In the genomic region with DNA sequence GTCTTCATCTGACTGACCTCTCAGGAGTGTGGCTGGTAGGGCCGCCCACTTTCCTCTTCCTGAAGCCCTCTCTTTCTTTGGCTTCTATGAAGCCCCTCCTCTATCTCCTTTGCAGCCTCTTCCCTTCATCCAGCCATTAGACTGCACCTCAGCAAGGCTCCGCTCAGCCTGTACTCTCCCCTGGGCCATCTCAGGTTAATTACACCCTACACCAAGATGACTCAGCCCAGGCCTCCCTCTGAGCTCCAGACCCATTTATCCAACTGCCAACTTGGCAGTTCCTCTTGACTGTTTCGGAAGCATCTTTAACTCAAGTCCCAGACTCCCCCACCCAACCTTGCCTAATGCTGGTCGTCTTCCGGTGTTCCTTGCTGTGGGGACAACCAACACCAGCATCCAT, we compare ENCODE assay signal across 1 cellular context.
TF ChIP-seq lines count a peak whose summit lies in the region.

No MANE protein-coding gene starts in this region.

TF ChIP-seq in HepG2, 621 proteins besides CTCF, POLR2A, EP300 and RAD21:
- TF ChIP-seq, protein P1, sequence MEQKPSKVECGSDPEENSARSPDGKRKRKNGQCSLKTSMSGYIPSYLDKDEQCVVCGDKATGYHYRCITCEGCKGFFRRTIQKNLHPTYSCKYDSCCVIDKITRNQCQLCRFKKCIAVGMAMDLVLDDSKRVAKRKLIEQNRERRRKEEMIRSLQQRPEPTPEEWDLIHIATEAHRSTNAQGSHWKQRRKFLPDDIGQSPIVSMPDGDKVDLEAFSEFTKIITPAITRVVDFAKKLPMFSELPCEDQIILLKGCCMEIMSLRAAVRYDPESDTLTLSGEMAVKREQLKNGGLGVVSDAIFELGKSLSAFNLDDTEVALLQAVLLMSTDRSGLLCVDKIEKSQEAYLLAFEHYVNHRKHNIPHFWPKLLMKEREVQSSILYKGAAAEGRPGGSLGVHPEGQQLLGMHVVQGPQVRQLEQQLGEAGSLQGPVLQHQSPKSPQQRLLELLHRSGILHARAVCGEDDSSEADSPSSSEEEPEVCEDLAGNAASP (CRISPR knock-in tag; IDR thresholded peaks at IDR 0.05; ENCODE audit: borderline replicate concordance) = no peak
- TF ChIP-seq, protein P2, sequence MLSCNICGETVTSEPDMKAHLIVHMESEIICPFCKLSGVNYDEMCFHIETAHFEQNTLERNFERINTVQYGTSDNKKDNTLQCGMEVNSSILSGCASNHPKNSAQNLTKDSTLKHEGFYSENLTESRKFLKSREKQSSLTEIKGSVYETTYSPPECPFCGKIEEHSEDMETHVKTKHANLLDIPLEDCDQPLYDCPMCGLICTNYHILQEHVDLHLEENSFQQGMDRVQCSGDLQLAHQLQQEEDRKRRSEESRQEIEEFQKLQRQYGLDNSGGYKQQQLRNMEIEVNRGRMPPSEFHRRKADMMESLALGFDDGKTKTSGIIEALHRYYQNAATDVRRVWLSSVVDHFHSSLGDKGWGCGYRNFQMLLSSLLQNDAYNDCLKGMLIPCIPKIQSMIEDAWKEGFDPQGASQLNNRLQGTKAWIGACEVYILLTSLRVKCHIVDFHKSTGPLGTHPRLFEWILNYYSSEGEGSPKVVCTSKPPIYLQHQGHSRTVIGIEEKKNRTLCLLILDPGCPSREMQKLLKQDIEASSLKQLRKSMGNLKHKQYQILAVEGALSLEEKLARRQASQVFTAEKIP (CRISPR knock-in tag; IDR thresholded peaks at IDR 0.05; ENCODE audit: borderline replicate concordance) = no peak
- TF ChIP-seq ATF7-NPFF (CRISPR knock-in tag; IDR thresholded peaks at IDR 0.05; ENCODE audit: low read depth) (no peak), XBP1 (CRISPR knock-in tag; IDR thresholded peaks at IDR 0.05) (no peak), JUND (CRISPR knock-in tag; IDR thresholded peaks at IDR 0.05) (no peak), EED (CRISPR knock-in tag; IDR thresholded peaks at IDR 0.05) (no peak), ZNF780A (CRISPR knock-in tag; IDR thresholded peaks at IDR 0.05) (no peak), KDM1A (CRISPR knock-in tag; IDR thresholded peaks at IDR 0.05) (no peak), SMAD9 (CRISPR knock-in tag; IDR thresholded peaks at IDR 0.05) (no peak), ZFP62 (CRISPR knock-in tag; IDR thresholded peaks at IDR 0.05) (no peak), RCOR2 (CRISPR knock-in tag; IDR thresholded peaks at IDR 0.05) (no peak)
- TF ChIP-seq, protein P3, sequence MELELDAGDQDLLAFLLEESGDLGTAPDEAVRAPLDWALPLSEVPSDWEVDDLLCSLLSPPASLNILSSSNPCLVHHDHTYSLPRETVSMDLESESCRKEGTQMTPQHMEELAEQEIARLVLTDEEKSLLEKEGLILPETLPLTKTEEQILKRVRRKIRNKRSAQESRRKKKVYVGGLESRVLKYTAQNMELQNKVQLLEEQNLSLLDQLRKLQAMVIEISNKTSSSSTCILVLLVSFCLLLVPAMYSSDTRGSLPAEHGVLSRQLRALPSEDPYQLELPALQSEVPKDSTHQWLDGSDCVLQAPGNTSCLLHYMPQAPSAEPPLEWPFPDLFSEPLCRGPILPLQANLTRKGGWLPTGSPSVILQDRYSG (CRISPR knock-in tag; IDR thresholded peaks at IDR 0.05) = no peak
